7 cellular contexts compared by ENCODE assay signal in the genomic region with DNA sequence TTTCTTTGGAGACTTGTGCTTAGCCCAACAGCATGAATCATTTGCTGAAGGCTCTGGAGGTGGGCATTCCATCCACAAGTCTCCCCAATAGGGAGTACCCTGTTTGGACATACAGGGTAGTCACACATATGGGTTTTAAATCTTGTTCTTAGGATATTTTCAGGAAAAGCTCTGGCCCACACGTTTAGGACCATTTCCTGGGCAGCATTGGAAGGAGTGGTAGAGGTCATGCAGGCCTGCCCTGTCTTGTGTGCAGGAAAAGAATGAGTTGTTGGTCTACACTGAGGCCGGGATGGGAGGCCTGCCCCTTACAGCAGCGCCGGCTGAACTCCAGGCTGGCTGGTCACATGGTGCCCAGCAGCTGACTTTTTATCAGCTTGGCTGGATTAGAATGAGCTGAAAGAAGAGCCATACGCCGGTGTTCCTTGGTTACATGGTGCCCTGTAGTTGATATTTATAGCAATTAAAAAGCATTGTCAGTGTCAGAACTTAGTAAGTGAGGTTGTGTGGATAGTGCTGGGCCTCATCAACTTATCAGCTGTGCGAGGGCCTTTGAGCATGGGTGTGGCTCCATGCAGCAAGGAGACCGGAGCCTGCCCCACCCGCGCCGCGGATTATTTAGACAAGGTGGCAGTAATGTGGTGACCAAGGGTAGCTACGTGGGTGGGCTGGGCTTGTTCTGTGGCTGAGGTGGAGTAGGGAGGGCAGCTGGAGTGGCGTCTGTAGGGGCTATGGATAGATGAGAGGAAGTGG. TPM values are rescaled to one million over a fixed set of nuclear protein-coding genes. Genes with fewer than 3 reads are reported as not detected.
DNase-seq lines count a peak whose midpoint lies in the region; ATAC-seq and TF ChIP-seq lines count a peak whose summit lies in the region.

No MANE protein-coding gene starts in this region.

- H3K4me1 ChIP-seq in right atrium auricular region (peaks cover 0 to 96% of the 10 kb centered on the region in 2 donors), stomach (peaks cover 84 to 99% (median 93%) of the 10 kb centered on the region in 4 donors), mesendoderm (ENCODE audit: control insufficient read depth, low read depth, low read length) (peaks cover 4% of the 10 kb centered on the region)

- H3K23ac ChIP-seq in mesendoderm (ENCODE audit: low read length), result no peak overlapping the region

- H2BK120ac ChIP-seq in mesendoderm (ENCODE audit: low read depth, low read length), result no peak overlapping the region

- peak overlapping the region; percentile 88 to 90 for H3K27ac ChIP-seq in right atrium auricular region
- peak overlapping the region; percentile 85 to 91 (median 88) for H3K27ac ChIP-seq in stomach
- no peak overlapping the region for H3K27ac ChIP-seq in mesendoderm (ENCODE audit: low read depth, low read length)

- H3K9me3 ChIP-seq in right atrium auricular region (no peaks in the 10 kb centered on the region), stomach (no peaks in the 10 kb centered on the region)

- ATAC-seq in GM21360 (IDR thresholded peaks at IDR 0.05; ENCODE audit: unreplicated experiment), result no peak

- no peak overlapping the region for H3K4ac ChIP-seq in mesendoderm (ENCODE audit: low read depth, low read length)

- H3K36me3 Mint-ChIP-seq in activated naive CD8-positive, alpha-beta T cell, result peaks cover 9% of the 10 kb centered on the region

- no peaks in the 10 kb centered on the region for H3K27me3 ChIP-seq in right atrium auricular region
- H3K27me3 ChIP-seq in stomach, result no peaks in the 10 kb centered on the region
- H3K27me3 ChIP-seq in mesendoderm (ENCODE audit: insufficient read depth, low read length, poor library complexity), result no peaks in the 10 kb centered on the region

- no peaks in the 10 kb centered on the region for H3K27me3 Mint-ChIP-seq in activated naive CD8-positive, alpha-beta T cell

- H3K9me3 Mint-ChIP-seq in activated naive CD8-positive, alpha-beta T cell (ENCODE audit: low read depth), result no peaks in the 10 kb centered on the region

- H3K79me1 ChIP-seq in mesendoderm (ENCODE audit: low read length), result peaks cover 3% of the 10 kb centered on the region

- H3K4me1 Mint-ChIP-seq in activated naive CD8-positive, alpha-beta T cell (ENCODE audit: low read depth), result peaks cover 83% of the 10 kb centered on the region

- no peak overlapping the region for H2BK15ac ChIP-seq in mesendoderm (replicated peaks; ENCODE audit: low read depth)

- TF ChIP-seq EP300 in stomach (IDR thresholded peaks at IDR 0.05), result no peak

- no peak overlapping the region for H2AK5ac ChIP-seq in mesendoderm (ENCODE audit: low read length)

- 14 to 35% (median 21%) methylated on average over 10 to 14 of the region's 14 CpGs for WGBS in stomach, 5 donors
- WGBS in mesendoderm (ENCODE audit: extremely low coverage, insufficient coverage, low lambda C conversion rate), result no CpG with 5 or more reads among the region's 14 CpGs

- TF ChIP-seq POLR2A in stomach (IDR thresholded peaks at IDR 0.05), result no peak

- H3K4me3 Mint-ChIP-seq in activated naive CD8-positive, alpha-beta T cell, result no peak overlapping the region

- H3K79me2 ChIP-seq in mesendoderm (ENCODE audit: control insufficient read depth, insufficient read depth, low read length), result no peaks in the 10 kb centered on the region

- TF ChIP-seq CTCF in right atrium auricular region (IDR thresholded peaks at IDR 0.05) (no peak), stomach (IDR thresholded peaks at IDR 0.05) (no peak), GM13977 (IDR thresholded peaks at IDR 0.05; ENCODE audit: extremely low read depth, insufficient read depth, missing control alignments) (no peak)

- H4K5ac ChIP-seq in mesendoderm (ENCODE audit: low read length), result no peak overlapping the region

- no peak overlapping the region for H3K18ac ChIP-seq in mesendoderm (ENCODE audit: low read length)

- no peak overlapping the region for H3K4me2 ChIP-seq in mesendoderm (ENCODE audit: low read length)

- in situ Hi-C loops in GM13977 (cut with MboI; ENCODE audit: low pct_unique_long_range_greater_than_20kb, low sequenced_read_pairs, unreplicated experiment), result no loop called here

- intact Hi-C loops in stomach (cut with DNase I; ENCODE audit: low total_unique reads), result no loop called here

- DNase-seq in MV-4-11 (lab: John Stamatoyannopoulos, UW) (peak; percentile 28), right atrium auricular region (ENCODE audit: low spot score) (peak; percentile 58), stomach (peak; percentile 71), mesendoderm (no peak), GM13977 (ENCODE audit: low spot score) (no peak)

- H2BK5ac ChIP-seq in mesendoderm (ENCODE audit: low read length), result no peak overlapping the region

- H3K27ac Mint-ChIP-seq in activated naive CD8-positive, alpha-beta T cell, result peak overlapping the region; percentile 93

- H3K9ac ChIP-seq in mesendoderm (ENCODE audit: low read length), result no peak overlapping the region

- H3K36me3 ChIP-seq in right atrium auricular region (no peaks in the 10 kb centered on the region), stomach (peaks cover 0 to 1% (median 0%) of the 10 kb centered on the region in 4 donors), mesendoderm (ENCODE audit: control insufficient read depth, insufficient read depth, low read length) (no peaks in the 10 kb centered on the region)

- H3K56ac ChIP-seq in mesendoderm (ENCODE audit: low read length), result no peak overlapping the region

- no peak overlapping the region for H4K8ac ChIP-seq in mesendoderm (ENCODE audit: low read depth, low read length)

- H3K4me3 ChIP-seq in right atrium auricular region (no peak overlapping the region), stomach (no peak overlapping the region), mesendoderm (ENCODE audit: low read length) (no peak overlapping the region)

RNA-seq across cellular contexts. Expression of a gene that starts 28.6 kb away (rescaled TPM):
- total RNA-seq in right atrium auricular region (100 to 1,000 TPM; 277 to 390 TPM), stomach (10 to 100 TPM; 21.6 to 92.0 (median 56.5) TPM)
- 10 to 100 TPM; 19.8 to 31.8 (median 30.8) TPM for polyA plus RNA-seq in stomach
- polyA plus RNA-seq in mesendoderm (2013, experiment 1 of 2), result 40.8 TPM
- 40.9 TPM for polyA plus RNA-seq in mesendoderm (2013, experiment 2 of 2)

RNA-seq across cellular contexts. Expression of a gene that starts 53.0 kb away (rescaled TPM):
- 100 to 1,000 TPM; 113 to 120 TPM for total RNA-seq in right atrium auricular region
- total RNA-seq in stomach, result 100 to 1,000 TPM in 4 of 5 donors, 10 to 100 TPM in 1; 60.7 to 235 (median 111) TPM
- 10 to 100 TPM; 13.4 to 36.1 (median 24.5) TPM for polyA plus RNA-seq in stomach
- polyA plus RNA-seq in mesendoderm (2013, experiment 1 of 2), result 24.1 TPM
- 24.4 TPM for polyA plus RNA-seq in mesendoderm (2013, experiment 2 of 2)

Comparison
In these comparisons a context has a peak if more than half of its experiments do, and no peak if none do; other contexts are left out.
1. DNase-seq: peak in MV-4-11 (single experiment), right atrium auricular region (single experiment) and stomach (single experiment); none in mesendoderm (single experiment) and GM13977 (single experiment).